Comparison of ENCODE assay signal across 8 cellular contexts in the genomic region with DNA sequence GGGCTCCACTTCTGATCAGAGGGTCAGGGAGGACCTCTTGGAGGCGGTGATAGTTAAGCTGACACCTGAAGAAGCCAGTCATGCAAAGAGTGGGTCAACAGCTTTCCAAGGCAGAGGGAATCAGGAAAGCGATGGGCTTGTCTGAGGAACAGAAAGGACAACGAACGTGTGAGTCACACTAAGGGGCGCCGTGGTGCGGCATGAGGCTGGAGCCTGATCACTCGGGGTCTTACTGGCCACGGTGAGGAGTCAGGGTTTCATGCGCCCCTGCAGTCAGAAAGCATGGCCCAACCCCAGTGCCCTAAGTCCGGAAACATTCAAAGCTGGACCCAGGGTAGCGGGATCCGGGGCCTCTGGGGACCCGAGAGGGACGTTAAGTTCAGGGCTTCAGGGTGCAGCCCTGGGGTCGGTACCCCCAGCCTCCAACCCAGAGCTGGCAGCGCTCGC. TPM values are rescaled to one million over a fixed set of nuclear protein-coding genes. Genes with fewer than 3 reads are reported as not detected.
DNase-seq lines count a peak whose midpoint lies in the region; ATAC-seq and TF ChIP-seq lines count a peak whose summit lies in the region.

No MANE protein-coding gene starts in this region.

- H3K4me1 Mint-ChIP-seq in effector memory CD8-positive, alpha-beta T cell (ENCODE audit: low read depth in 2 of 2) = peaks cover 5 to 11% of the 10 kb centered on the region in 2 donors
- peaks cover 5 to 17% of the 10 kb centered on the region in 2 donors for H3K4me1 Mint-ChIP-seq in natural killer cell

- intact Hi-C loops in natural killer cell (cut with micrococcal nuclease) = loop anchor here (1.0 kb wide), 1 partner anchor 75 kb away; the partner anchor contains the start of gene ACTR5

- peaks cover 10% of the 10 kb centered on the region for H3K36me3 Mint-ChIP-seq in effector memory CD8-positive, alpha-beta T cell (ENCODE audit: insufficient read depth)
- H3K36me3 Mint-ChIP-seq in natural killer cell = no peaks in the 10 kb centered on the region

- H3K27ac Mint-ChIP-seq in effector memory CD8-positive, alpha-beta T cell = peak overlapping the region; percentile 46 to 91
- peak overlapping the region; percentile 61 to 88 for H3K27ac Mint-ChIP-seq in natural killer cell

- no peak for TF ChIP-seq CTCF in natural killer cell (IDR thresholded peaks at IDR 0.05)

- peak; percentile 18 for ATAC-seq in effector memory CD8-positive, alpha-beta T cell (replicated peaks)
- ATAC-seq in natural killer cell (peak in 2 of 3 donors; percentile 30 to 37), HG03196 (IDR thresholded peaks at IDR 0.05; ENCODE audit: unreplicated experiment) (no peak)

- peaks cover 14 to 46% of the 10 kb centered on the region in 2 donors for H3K27me3 Mint-ChIP-seq in effector memory CD8-positive, alpha-beta T cell
- peaks cover 13 to 14% of the 10 kb centered on the region in 2 donors for H3K27me3 Mint-ChIP-seq in natural killer cell (ENCODE audit: low read depth in 2 of 2)

- peak; percentile 31 for DNase-seq in NCI-H510A treated with DMSO at 0.1 percent for 48 hours (lab: John Stamatoyannopoulos, UW)
- DNase-seq in NCI-H510A (lab: John Stamatoyannopoulos, UW) = no peak
- peak; percentile 26 for DNase-seq in NCI-H2227 treated with DMSO at 0.1 percent for 48 hours (lab: John Stamatoyannopoulos, UW)
- DNase-seq in effector memory CD8-positive, alpha-beta T cell = no peak
- peak; percentile 30 for DNase-seq in natural killer cell
- DNase-seq in NOMO-1 treated with DMSO at 0.1 percent for 48 hours (lab: John Stamatoyannopoulos, UW; ENCODE audit: unreplicated experiment) = no peak
- no peak for DNase-seq in activated CD4-positive, CD25-positive, alpha-beta regulatory T cell treated with anti-CD3 and anti-CD28 coated beads, Interleukin-2, amount 50 U/mL, for 72 hours

- peak overlapping the region; percentile 85 to 88 for H3K4me3 Mint-ChIP-seq in effector memory CD8-positive, alpha-beta T cell
- H3K4me3 Mint-ChIP-seq in natural killer cell = peak overlapping the region; percentile 90

- no peaks in the 10 kb centered on the region for H3K9me3 Mint-ChIP-seq in effector memory CD8-positive, alpha-beta T cell
- H3K9me3 Mint-ChIP-seq in natural killer cell = no peaks in the 10 kb centered on the region

RNA-seq across cellular contexts. Expression of gene SLC32A1, which starts 50.5 kb away (rescaled TPM):
- not detected for total RNA-seq in natural killer cell

Comparison
In these comparisons a context has a peak if more than half of its experiments do, and no peak if none do; other contexts are left out.
1. DNase-seq: peak in NCI-H510A treated with DMSO at 0.1 percent for 48 hours (single experiment), NCI-H2227 treated with DMSO at 0.1 percent for 48 hours (single experiment) and natural killer cell (single experiment); none in NCI-H510A (single experiment), effector memory CD8-positive, alpha-beta T cell (0 of 3), NOMO-1 treated with DMSO at 0.1 percent for 48 hours (single experiment) and activated CD4-positive, CD25-positive, alpha-beta regulatory T cell treated with anti-CD3 and anti-CD28 coated beads, Interleukin-2, amount 50 U/mL, for 72 hours (single experiment).